ENCODE assay signal across 16 cellular contexts in the genomic region with DNA sequence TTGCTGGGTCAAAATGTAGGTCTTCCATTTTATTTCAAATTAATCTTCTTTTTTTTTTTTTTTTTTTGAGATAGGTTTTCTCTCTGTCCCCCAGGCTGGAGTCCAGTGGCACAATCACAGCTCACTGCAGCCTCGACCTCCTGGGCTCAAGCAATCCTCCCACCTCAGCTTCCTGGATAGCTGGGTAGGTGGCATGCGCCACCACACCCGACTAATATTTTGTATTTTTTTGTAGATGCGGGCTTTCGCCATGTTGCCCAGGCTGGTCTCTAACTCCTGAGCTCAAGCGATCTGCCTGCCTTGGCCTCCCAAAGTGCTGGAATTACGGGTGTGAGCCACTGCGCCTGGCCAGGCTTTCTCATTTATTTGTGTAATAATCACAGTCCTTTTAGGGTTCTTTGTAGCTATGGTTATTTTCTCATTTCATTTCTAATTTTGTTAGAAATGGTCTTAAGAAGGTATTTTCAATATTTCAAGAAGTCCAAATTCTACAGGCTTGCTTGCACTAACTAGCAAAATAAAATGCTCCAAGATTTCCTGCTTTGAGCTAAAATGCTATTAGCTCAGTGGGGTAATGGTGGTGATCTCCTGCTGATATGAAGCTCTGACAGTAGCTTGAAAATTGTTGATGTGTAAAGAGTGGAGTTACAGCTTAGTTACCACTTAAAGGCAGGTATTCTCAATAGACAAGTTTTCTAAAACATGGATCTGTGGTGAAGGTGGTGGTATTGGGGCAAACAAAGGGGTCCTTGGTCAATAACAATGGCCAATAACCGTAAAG.
"Had no signal": no experiment of that assay in that cellular context is flagged by ENCODE, and none has a peak within 500 bp of the region (broad histone marks: within the 10 kb centered on the region; RNA-seq: fewer than 3 reads in every experiment).

No MANE protein-coding gene starts in this region.

- H3K36me3 ChIP-seq: brain microvascular endothelial cell had no signal

- H3K9me3 ChIP-seq: psoas muscle, testis had no signal

- H3K27me3 ChIP-seq: brain microvascular endothelial cell, testis had no signal

- H3K4me3 ChIP-seq: psoas muscle, testis had no signal

- DNase-seq: activated effector memory CD4-positive, alpha-beta T cell treated with Interleukin-2 at 50 U/mL for 16 hours; activated T-cell treated with anti-CD3 and anti-CD28 coated beads, Interleukin-2, amount 50 U/mL, for 1 hour; amygdala; cerebellar nuclear complex; effector memory CD8-positive, alpha-beta T cell; hippocampal formation; naive thymus-derived CD4-positive, alpha-beta T cell; occipital lobe; psoas muscle; stimulated activated CD4-positive, alpha-beta T cell treated with anti-CD3 and anti-CD28 coated beads, Interleukin-4, amount 100 ng/mL, for 1 hour; testis had no signal

- H3K27me3 Mint-ChIP-seq: activated naive CD4-positive, alpha-beta T cell treated with anti-CD3 and anti-CD28 coated beads, Interleukin-2, amount 50 U/mL, for 24 hours; stimulated activated naive CD8-positive, alpha-beta T cell treated with anti-CD3 and anti-CD28 coated beads, Interleukin-15, Interleukin-2, amounts not matched to agents 100 ng/mL and 50 ng/mL, for 24 hours had no signal

- H3K36me3 Mint-ChIP-seq: activated naive CD4-positive, alpha-beta T cell treated with anti-CD3 and anti-CD28 coated beads, Interleukin-2, amount 50 U/mL, for 24 hours; naive thymus-derived CD4-positive, alpha-beta T cell had no signal

- H3K27ac Mint-ChIP-seq: activated naive CD4-positive, alpha-beta T cell treated with anti-CD3 and anti-CD28 coated beads, Interleukin-2, amount 50 U/mL, for 24 hours; dendritic cell treated with granulocyte-macrophage colony-stimulating factor and Interleukin-4, amounts not matched to agents 40 ng/mL and 50 ng/mL, for 4 days; stimulated activated naive CD8-positive, alpha-beta T cell treated with anti-CD3 and anti-CD28 coated beads, Interleukin-15, Interleukin-2, amounts not matched to agents 100 ng/mL and 50 ng/mL, for 24 hours; T-helper 2 cell treated with Interferon-gamma antibody and Interleukin-4, amounts not matched to agents 5 μg/mL and 100 μg/mL, for 36 hours had no signal

- H3K27ac ChIP-seq: brain microvascular endothelial cell, psoas muscle, testis had no signal

- ATAC-seq: effector memory CD8-positive, alpha-beta T cell; naive thymus-derived CD4-positive, alpha-beta T cell; psoas muscle had no signal

- H3K9me3 Mint-ChIP-seq: activated naive CD4-positive, alpha-beta T cell treated with anti-CD3 and anti-CD28 coated beads, Interleukin-2, amount 50 U/mL, for 24 hours; dendritic cell treated with granulocyte-macrophage colony-stimulating factor and Interleukin-4, amounts not matched to agents 40 ng/mL and 50 ng/mL, for 4 days; effector memory CD8-positive, alpha-beta T cell; naive thymus-derived CD4-positive, alpha-beta T cell; stimulated activated naive CD8-positive, alpha-beta T cell treated with anti-CD3 and anti-CD28 coated beads, Interleukin-15, Interleukin-2, amounts not matched to agents 100 ng/mL and 50 ng/mL, for 24 hours; T-helper 2 cell treated with Interferon-gamma antibody and Interleukin-4, amounts not matched to agents 5 μg/mL and 100 μg/mL, for 36 hours had no signal

- H3K4me3 Mint-ChIP-seq: activated naive CD4-positive, alpha-beta T cell treated with anti-CD3 and anti-CD28 coated beads, Interleukin-2, amount 50 U/mL, for 24 hours; dendritic cell treated with granulocyte-macrophage colony-stimulating factor and Interleukin-4, amounts not matched to agents 40 ng/mL and 50 ng/mL, for 4 days; effector memory CD8-positive, alpha-beta T cell; naive thymus-derived CD4-positive, alpha-beta T cell; stimulated activated naive CD8-positive, alpha-beta T cell treated with anti-CD3 and anti-CD28 coated beads, Interleukin-15, Interleukin-2, amounts not matched to agents 100 ng/mL and 50 ng/mL, for 24 hours; T-helper 2 cell treated with Interferon-gamma antibody and Interleukin-4, amounts not matched to agents 5 μg/mL and 100 μg/mL, for 36 hours had no signal

- H3K4me1 ChIP-seq: psoas muscle, testis had no signal
